Comparison of ENCODE assay signal across 3 cellular contexts in the genomic region with DNA sequence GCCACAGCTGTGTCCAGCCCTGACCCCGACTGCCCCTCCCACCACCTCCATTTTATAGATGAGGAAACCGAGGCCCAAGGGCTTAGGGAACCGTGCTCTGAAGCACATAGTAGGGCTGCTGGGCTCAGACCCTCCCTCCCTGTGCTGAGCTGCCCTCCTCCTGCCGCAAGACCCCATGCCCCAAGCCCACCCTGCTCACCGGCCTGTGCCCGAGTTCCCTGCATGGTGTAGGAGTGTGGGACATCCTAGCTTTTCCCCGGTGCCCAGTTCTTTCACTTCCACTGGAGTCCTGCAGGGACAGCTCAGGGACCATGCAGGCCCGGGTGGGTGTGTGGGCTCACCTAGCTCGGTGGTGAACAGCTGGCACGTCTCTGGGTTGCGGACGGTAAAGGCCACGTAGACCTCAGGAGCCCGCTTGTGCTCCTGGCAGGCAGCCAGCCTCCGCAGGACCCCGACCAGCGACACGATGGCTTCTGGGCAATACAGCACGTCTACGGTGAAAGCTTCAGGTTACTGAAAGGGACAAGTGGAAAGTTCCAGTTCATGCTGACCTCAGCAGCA. TPM values are rescaled to one million over a fixed set of nuclear protein-coding genes. Genes with fewer than 3 reads are reported as not detected.
"Had no signal": no experiment of that assay in that cellular context is flagged by ENCODE, and none has a peak within 500 bp of the region (broad histone marks: within the 10 kb centered on the region; RNA-seq: fewer than 3 reads in every experiment).

No MANE protein-coding gene starts in this region.

RNA-seq across cellular contexts. Expression of gene FAM90A1, which starts 6.6 kb away (rescaled TPM):
- total RNA-seq: activated B cell treated with CpG ODN at 0.5 μM for 24 hours, astrocyte, cardiac septum had no signal
